ENCODE assay signal across 1 cellular context in the genomic region with DNA sequence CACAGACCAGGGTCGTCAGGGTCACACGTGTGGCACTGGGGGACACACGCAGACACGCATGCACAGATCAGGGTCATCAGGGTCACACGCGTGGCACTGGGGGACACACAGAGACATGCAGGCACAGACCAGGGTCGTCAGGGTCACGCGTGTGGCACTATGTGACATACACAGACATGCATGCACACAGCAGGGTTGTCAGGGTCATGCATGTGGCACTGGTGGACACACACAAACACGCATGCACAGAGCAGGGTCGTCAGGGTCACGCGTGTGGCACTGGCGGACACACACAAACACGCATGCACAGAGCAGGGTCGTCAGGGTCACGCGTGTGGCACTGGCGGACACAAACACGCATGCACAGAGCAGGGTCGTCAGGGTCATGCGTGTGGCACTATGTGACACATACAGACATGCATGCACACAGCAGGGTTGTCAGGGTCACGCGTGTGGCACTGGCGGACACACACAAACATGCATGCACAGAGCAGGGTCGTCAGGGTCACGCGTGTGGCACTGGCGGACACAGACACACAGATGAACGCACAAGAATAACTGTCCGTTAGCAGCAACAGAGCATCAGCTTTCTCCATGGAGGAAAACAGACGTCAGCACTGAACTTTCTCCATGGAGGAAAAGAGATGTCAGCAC.
TF ChIP-seq lines count a peak whose summit lies in the region.

No MANE protein-coding gene starts in this region.

TF ChIP-seq in H1, 55 proteins besides CTCF, POLR2A, EP300 and RAD21:
- TF ChIP-seq GTF2F1 (IDR thresholded peaks at IDR 0.05; ENCODE audit: borderline replicate concordance, low read depth, low read length): no peak
- no peak for TF ChIP-seq SIX5 (IDR thresholded peaks at IDR 0.05; ENCODE audit: low read depth, low read length)
- no peak for TF ChIP-seq MAFK (IDR thresholded peaks at IDR 0.05; ENCODE audit: low read depth, low read length)
- no peak for TF ChIP-seq CTBP2 (IDR thresholded peaks at IDR 0.05; ENCODE audit: borderline replicate concordance, insufficient read depth, insufficient read length, low read length)
- no peak for TF ChIP-seq HDAC2 (IDR thresholded peaks at IDR 0.05; ENCODE audit: borderline replicate concordance in 1 of 2, low read depth in 2 of 2, low read length in 2 of 2)
- TF ChIP-seq KDM4A (IDR thresholded peaks at IDR 0.05; ENCODE audit: low read depth, low read length, severe bottlenecking): no peak
- TF ChIP-seq, protein P1, sequence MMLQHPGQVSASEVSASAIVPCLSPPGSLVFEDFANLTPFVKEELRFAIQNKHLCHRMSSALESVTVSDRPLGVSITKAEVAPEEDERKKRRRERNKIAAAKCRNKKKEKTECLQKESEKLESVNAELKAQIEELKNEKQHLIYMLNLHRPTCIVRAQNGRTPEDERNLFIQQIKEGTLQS (IDR thresholded peaks at IDR 0.05; ENCODE audit: insufficient read depth, low read depth, low read length): no peak
- no peak for TF ChIP-seq BACH1 (IDR thresholded peaks at IDR 0.05; ENCODE audit: low read length)
- no peak for TF ChIP-seq SRF (IDR thresholded peaks at IDR 0.05; ENCODE audit: low read depth, low read length)
- no peak for TF ChIP-seq TAF1 (IDR thresholded peaks at IDR 0.05; ENCODE audit: low read depth, low read length)
- TF ChIP-seq GABPA (IDR thresholded peaks at IDR 0.05; ENCODE audit: borderline replicate concordance, insufficient read depth, low read length): no peak
- TF ChIP-seq, protein P2, sequence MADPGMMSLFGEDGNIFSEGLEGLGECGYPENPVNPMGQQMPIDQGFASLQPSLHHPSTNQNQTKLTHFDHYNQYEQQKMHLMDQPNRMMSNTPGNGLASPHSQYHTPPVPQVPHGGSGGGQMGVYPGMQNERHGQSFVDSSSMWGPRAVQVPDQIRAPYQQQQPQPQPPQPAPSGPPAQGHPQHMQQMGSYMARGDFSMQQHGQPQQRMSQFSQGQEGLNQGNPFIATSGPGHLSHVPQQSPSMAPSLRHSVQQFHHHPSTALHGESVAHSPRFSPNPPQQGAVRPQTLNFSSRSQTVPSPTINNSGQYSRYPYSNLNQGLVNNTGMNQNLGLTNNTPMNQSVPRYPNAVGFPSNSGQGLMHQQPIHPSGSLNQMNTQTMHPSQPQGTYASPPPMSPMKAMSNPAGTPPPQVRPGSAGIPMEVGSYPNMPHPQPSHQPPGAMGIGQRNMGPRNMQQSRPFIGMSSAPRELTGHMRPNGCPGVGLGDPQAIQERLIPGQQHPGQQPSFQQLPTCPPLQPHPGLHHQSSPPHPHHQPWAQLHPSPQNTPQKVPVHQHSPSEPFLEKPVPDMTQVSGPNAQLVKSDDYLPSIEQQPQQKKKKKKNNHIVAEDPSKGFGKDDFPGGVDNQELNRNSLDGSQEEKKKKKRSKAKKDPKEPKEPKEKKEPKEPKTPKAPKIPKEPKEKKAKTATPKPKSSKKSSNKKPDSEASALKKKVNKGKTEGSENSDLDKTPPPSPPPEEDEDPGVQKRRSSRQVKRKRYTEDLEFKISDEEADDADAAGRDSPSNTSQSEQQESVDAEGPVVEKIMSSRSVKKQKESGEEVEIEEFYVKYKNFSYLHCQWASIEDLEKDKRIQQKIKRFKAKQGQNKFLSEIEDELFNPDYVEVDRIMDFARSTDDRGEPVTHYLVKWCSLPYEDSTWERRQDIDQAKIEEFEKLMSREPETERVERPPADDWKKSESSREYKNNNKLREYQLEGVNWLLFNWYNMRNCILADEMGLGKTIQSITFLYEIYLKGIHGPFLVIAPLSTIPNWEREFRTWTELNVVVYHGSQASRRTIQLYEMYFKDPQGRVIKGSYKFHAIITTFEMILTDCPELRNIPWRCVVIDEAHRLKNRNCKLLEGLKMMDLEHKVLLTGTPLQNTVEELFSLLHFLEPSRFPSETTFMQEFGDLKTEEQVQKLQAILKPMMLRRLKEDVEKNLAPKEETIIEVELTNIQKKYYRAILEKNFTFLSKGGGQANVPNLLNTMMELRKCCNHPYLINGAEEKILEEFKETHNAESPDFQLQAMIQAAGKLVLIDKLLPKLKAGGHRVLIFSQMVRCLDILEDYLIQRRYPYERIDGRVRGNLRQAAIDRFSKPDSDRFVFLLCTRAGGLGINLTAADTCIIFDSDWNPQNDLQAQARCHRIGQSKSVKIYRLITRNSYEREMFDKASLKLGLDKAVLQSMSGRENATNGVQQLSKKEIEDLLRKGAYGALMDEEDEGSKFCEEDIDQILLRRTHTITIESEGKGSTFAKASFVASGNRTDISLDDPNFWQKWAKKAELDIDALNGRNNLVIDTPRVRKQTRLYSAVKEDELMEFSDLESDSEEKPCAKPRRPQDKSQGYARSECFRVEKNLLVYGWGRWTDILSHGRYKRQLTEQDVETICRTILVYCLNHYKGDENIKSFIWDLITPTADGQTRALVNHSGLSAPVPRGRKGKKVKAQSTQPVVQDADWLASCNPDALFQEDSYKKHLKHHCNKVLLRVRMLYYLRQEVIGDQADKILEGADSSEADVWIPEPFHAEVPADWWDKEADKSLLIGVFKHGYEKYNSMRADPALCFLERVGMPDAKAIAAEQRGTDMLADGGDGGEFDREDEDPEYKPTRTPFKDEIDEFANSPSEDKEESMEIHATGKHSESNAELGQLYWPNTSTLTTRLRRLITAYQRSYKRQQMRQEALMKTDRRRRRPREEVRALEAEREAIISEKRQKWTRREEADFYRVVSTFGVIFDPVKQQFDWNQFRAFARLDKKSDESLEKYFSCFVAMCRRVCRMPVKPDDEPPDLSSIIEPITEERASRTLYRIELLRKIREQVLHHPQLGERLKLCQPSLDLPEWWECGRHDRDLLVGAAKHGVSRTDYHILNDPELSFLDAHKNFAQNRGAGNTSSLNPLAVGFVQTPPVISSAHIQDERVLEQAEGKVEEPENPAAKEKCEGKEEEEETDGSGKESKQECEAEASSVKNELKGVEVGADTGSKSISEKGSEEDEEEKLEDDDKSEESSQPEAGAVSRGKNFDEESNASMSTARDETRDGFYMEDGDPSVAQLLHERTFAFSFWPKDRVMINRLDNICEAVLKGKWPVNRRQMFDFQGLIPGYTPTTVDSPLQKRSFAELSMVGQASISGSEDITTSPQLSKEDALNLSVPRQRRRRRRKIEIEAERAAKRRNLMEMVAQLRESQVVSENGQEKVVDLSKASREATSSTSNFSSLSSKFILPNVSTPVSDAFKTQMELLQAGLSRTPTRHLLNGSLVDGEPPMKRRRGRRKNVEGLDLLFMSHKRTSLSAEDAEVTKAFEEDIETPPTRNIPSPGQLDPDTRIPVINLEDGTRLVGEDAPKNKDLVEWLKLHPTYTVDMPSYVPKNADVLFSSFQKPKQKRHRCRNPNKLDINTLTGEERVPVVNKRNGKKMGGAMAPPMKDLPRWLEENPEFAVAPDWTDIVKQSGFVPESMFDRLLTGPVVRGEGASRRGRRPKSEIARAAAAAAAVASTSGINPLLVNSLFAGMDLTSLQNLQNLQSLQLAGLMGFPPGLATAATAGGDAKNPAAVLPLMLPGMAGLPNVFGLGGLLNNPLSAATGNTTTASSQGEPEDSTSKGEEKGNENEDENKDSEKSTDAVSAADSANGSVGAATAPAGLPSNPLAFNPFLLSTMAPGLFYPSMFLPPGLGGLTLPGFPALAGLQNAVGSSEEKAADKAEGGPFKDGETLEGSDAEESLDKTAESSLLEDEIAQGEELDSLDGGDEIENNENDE (IDR thresholded peaks at IDR 0.05; ENCODE audit: insufficient replicate concordance, low read length): no peak
- TF ChIP-seq SUZ12 (IDR thresholded peaks at IDR 0.05; ENCODE audit: low read length): no peak
- TF ChIP-seq KDM1A (IDR thresholded peaks at IDR 0.05; ENCODE audit: borderline replicate concordance, low read length): no peak
- TF ChIP-seq EGR1 (IDR thresholded peaks at IDR 0.05; ENCODE audit: borderline replicate concordance, low read depth, low read length): no peak
- no peak for TF ChIP-seq RBBP5 (IDR thresholded peaks at IDR 0.05; ENCODE audit: borderline replicate concordance, low read depth, low read length)
- TF ChIP-seq HDAC6 (IDR thresholded peaks at IDR 0.05; ENCODE audit: low read depth, low read length): no peak
- no peak for TF ChIP-seq CHD1 (IDR thresholded peaks at IDR 0.05; ENCODE audit: low read depth, low read length)
- TF ChIP-seq CBX8 (IDR thresholded peaks at IDR 0.05; ENCODE audit: borderline replicate concordance, low read depth, low read length): no peak
- TF ChIP-seq SIN3A (conservative IDR thresholded peaks at IDR 0.05 in 1 of 2, IDR thresholded peaks at IDR 0.05 in 1 of 2; ENCODE audit: low read depth in 1 of 2, low read length in 2 of 2): no peak
